19 cellular contexts compared by ENCODE assay signal in the genomic region with DNA sequence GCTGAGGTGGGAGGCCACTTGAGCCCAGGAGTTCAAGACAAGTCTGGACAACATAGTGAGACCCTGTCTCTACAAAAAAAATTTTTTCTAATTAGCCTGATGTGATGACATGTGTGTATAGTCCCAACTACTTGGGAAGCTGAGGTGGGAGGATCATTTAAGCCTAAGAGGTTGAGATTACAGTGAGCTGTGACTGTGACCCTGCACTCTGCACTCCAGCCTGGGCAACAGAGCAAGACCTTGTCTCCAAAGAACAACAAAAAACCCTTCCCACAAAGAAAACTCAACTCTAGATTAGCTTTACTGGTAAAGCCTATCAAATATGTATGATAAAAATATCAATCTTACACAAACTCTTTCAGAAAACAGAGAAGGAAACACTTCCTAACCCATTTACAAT.
DNase-seq lines count a peak whose midpoint lies in the region; ATAC-seq, FAIRE-seq and TF ChIP-seq lines count a peak whose summit lies in the region.
"Had no signal": no experiment of that assay in that cellular context is flagged by ENCODE, and none has a peak within 500 bp of the region (broad histone marks: within the 10 kb centered on the region; RNA-seq: fewer than 3 reads in every experiment).

No MANE protein-coding gene starts in this region.

- no peaks in the 10 kb centered on the region for H3K9me3 Mint-ChIP-seq in central memory CD8-positive, alpha-beta T cell
- peaks cover 9% of the 10 kb centered on the region for H3K9me3 Mint-ChIP-seq in progenitor cell of endocrine pancreas (ENCODE audit: low read depth)

- no peaks in the 10 kb centered on the region for H3K9me3 ChIP-seq in HepG2 (ENCODE audit: low read length)
- H3K9me3 ChIP-seq: HAP-1 had no signal

- no peak for TF ChIP-seq CTCF in HepG2 (CRISPR knock-in tag; IDR thresholded peaks at IDR 0.05)
- TF ChIP-seq CTCF in progenitor cell of endocrine pancreas (IDR thresholded peaks at IDR 0.05; ENCODE audit: unreplicated experiment), result no peak

- H3K4me2 ChIP-seq in HepG2 (ENCODE audit: low read depth, low read length), result no peak overlapping the region

- H3K9ac ChIP-seq in HepG2 (ENCODE audit: insufficient read depth, low read depth, low read length), result no peak overlapping the region

- H3K27me3 Mint-ChIP-seq in central memory CD8-positive, alpha-beta T cell, result no peaks in the 10 kb centered on the region
- H3K27me3 Mint-ChIP-seq in progenitor cell of endocrine pancreas, result no peaks in the 10 kb centered on the region
- H3K27me3 Mint-ChIP-seq: CD4-positive, alpha-beta memory T cell had no signal

- POLR2A ChIA-PET in HepG2 (lab: Yijun Ruan, JAX), result interaction anchor here (0.9 kb wide), 1 partner anchor 50 kb away, joined by 3 read pairs; no protein-coding TSS in a partner anchor

- peaks cover 43% of the 10 kb centered on the region for H3K4me1 Mint-ChIP-seq in central memory CD8-positive, alpha-beta T cell
- peaks cover 2% of the 10 kb centered on the region for H3K4me1 Mint-ChIP-seq in progenitor cell of endocrine pancreas (ENCODE audit: low read depth)

- no peak overlapping the region for H3K4me3 Mint-ChIP-seq in central memory CD8-positive, alpha-beta T cell
- no peak overlapping the region for H3K4me3 Mint-ChIP-seq in progenitor cell of endocrine pancreas (ENCODE audit: low read depth)
- H3K4me3 Mint-ChIP-seq: HFFc6 had no signal

- H3K27ac Mint-ChIP-seq in central memory CD8-positive, alpha-beta T cell (ENCODE audit: low read depth), result peak overlapping the region; percentile 70
- peak overlapping the region; percentile 77 for H3K27ac Mint-ChIP-seq in progenitor cell of endocrine pancreas
- H3K27ac Mint-ChIP-seq: CD4-positive, alpha-beta memory T cell; HFFc6 had no signal

- peaks cover 16% of the 10 kb centered on the region for H3K36me3 Mint-ChIP-seq in central memory CD8-positive, alpha-beta T cell (ENCODE audit: insufficient read depth)
- peaks cover 32% of the 10 kb centered on the region for H3K36me3 Mint-ChIP-seq in progenitor cell of endocrine pancreas (ENCODE audit: insufficient read depth)

- no TSS peak for BruUV-seq in HepG2 (replicated peaks; lab: Mats Ljungman, UMichigan)

- ATAC-seq in central memory CD8-positive, alpha-beta T cell (replicated peaks; ENCODE audit: extremely low read depth, poor library complexity, severe bottlenecking), result no peak
- ATAC-seq in HepG2 (peak; percentile 39; the same call in 1 of the 3 replicates), HG03378 (IDR thresholded peaks at IDR 0.05; ENCODE audit: unreplicated experiment) (no peak)

- no peak overlapping the region for H3K4me3 ChIP-seq in HepG2 (replicated peaks in 1 of 3; ENCODE audit: insufficient read depth in 1 of 3, low read depth in 2 of 3, low read length in 3 of 3)
- H3K4me3 ChIP-seq: HAP-1 had no signal

- no peaks in the 10 kb centered on the region for H4K20me1 ChIP-seq in HepG2 (ENCODE audit: insufficient read depth, low read length)

- no peaks in the 10 kb centered on the region for H3K27me3 ChIP-seq in HepG2 (ENCODE audit: control insufficient read depth in 1 of 2, insufficient read depth in 2 of 2, low read length in 2 of 2)

- peaks cover 0 to 17% of the 10 kb centered on the region in 2 experiments; a peak in 2 of 5 replicates for H3K36me3 ChIP-seq in HepG2 (replicated peaks in 1 of 2; ENCODE audit: control insufficient read depth in 1 of 2, insufficient read depth in 2 of 2, low read length in 2 of 2)

- TF ChIP-seq EP300 in HepG2 (IDR thresholded peaks at IDR 0.05; ENCODE audit: low read depth in 2 of 2, low read length in 2 of 2) (no peak), HepG2 (CRISPR knock-in tag; IDR thresholded peaks at IDR 0.05; ENCODE audit: borderline replicate concordance) (no peak)

- no peak for TF ChIP-seq POLR2A in HepG2 (IDR thresholded peaks at IDR 0.05; ENCODE audit: insufficient read depth in 1 of 2, low read depth in 2 of 2, low read length in 2 of 2)

- H3K79me2 ChIP-seq in HepG2 (ENCODE audit: insufficient read depth, low read length), result peaks cover 34% of the 10 kb centered on the region

- DNase-seq in central memory CD8-positive, alpha-beta T cell (ENCODE audit: low spot score in 2 of 2), result no peak
- DNase-seq in HepG2 (ENCODE audit: low spot score) (no peak), progenitor cell of endocrine pancreas (ENCODE audit: low spot score, unreplicated experiment) (no peak), head of caudate nucleus (no peak), RCC 7860 (ENCODE audit: low spot score) (no peak)
- DNase-seq: C1 segment of cervical spinal cord; Calu3; CD4-positive, alpha-beta memory T cell; COR-L47; DMS53; DMS79 treated with DMSO at 0.1 percent for 48 hours; GF-D8; GOT3; HFFc6 had no signal

- CTCF ChIA-PET in HepG2 (lab: Yijun Ruan, JAX; ENCODE audit: low intra/inter-chr PET ratio, low total read pairs), result no interaction called here

- intact Hi-C loops in HepG2 (cut with micrococcal nuclease; ENCODE audit: unreplicated experiment) (no loop called here), head of caudate nucleus (cut with DNase I) (no loop called here)

- no peak overlapping the region for H2AFZ ChIP-seq in HepG2 (ENCODE audit: low read length)

- TF ChIP-seq RAD21 in HepG2 (CRISPR knock-in tag; IDR thresholded peaks at IDR 0.05), result no peak

- peaks cover 9% of the 10 kb centered on the region; the same call in 1 of the 2 replicates for H3K4me1 ChIP-seq in HepG2 (ENCODE audit: insufficient read depth, low read length)

- in situ Hi-C loops in HepG2 (cut with HindIII; ENCODE audit: extremely low pct_ligation_motif_present, low pct_unique_long_range_greater_than_20kb), result no loop called here

- FAIRE-seq in HepG2 (lab: Jason Lieb, UNC) (peak; percentile 50), RCC 7860 (lab: Jason Lieb, UNC) (no peak)
- FAIRE-seq: GM12891, GM18507, H54 had no signal

- H3K27ac ChIP-seq in HepG2 (ENCODE audit: extremely low read length, insufficient read depth, low read length), result no peak overlapping the region

TF ChIP-seq in HepG2, 621 proteins besides CTCF, POLR2A, EP300 and RAD21:
- TF ChIP-seq HNF4A (CRISPR knock-in tag; IDR thresholded peaks at IDR 0.05), result peak; percentile 38
- no peak for TF ChIP-seq ZNF83 (CRISPR knock-in tag; IDR thresholded peaks at IDR 0.05; ENCODE audit: borderline replicate concordance)
- TF ChIP-seq ZNF121 (CRISPR knock-in tag; IDR thresholded peaks at IDR 0.05), result peak; percentile 93
- TF ChIP-seq KLF9 (CRISPR knock-in tag; IDR thresholded peaks at IDR 0.05; ENCODE audit: low read depth), result no peak
